ENCODE assay signal across 7 cellular contexts in the genomic region with DNA sequence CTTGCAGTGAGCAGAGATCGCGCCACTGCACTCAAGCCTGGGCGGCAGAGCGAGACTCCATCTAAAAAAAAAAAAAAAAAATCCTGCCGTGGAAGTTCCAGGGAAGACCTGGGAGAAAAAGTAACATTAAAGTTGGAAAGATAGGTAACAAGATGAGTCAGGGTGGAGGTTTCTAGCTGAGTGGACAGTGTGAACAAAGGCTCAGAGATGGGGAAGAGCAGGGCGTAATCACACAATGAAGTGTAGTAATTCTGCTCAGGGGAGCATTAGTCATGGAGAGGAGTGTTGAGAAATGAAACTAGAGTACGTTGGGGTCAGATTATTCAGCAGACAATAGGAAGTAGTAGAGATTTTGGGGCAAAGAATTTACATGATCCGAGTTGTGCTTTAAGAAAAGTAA.
DNase-seq lines count a peak whose midpoint lies in the region; ATAC-seq and TF ChIP-seq lines count a peak whose summit lies in the region.

No MANE protein-coding gene starts in this region.

- no peak overlapping the region for H3K9ac ChIP-seq in OCI-LY1 (ENCODE audit: low read length)

- no peaks in the 10 kb centered on the region for H3K27me3 ChIP-seq in OCI-LY1 (ENCODE audit: insufficient read depth, low read length)

- no peak overlapping the region for H2AFZ ChIP-seq in OCI-LY1 (ENCODE audit: low read length)

- H3K4me1 ChIP-seq in OCI-LY1 (ENCODE audit: insufficient read depth, low read length, severe bottlenecking), result no peaks in the 10 kb centered on the region

- peak; percentile 90 for ATAC-seq in GM18870 (IDR thresholded peaks at IDR 0.05; ENCODE audit: unreplicated experiment)
- ATAC-seq in HG02840 (IDR thresholded peaks at IDR 0.05; ENCODE audit: low FRiP score, unreplicated experiment), result peak; percentile 89

- H3K27ac ChIP-seq in OCI-LY1 (ENCODE audit: low read depth, low read length, poor library complexity, severe bottlenecking), result no peak overlapping the region

- TF ChIP-seq CTCF in OCI-LY1 (IDR thresholded peaks at IDR 0.05; ENCODE audit: low read length), result no peak

- no peaks in the 10 kb centered on the region for H3K9me2 ChIP-seq in OCI-LY1 (ENCODE audit: low read depth, low read length)

- no peaks in the 10 kb centered on the region for H4K20me1 ChIP-seq in OCI-LY1 (ENCODE audit: insufficient read depth, low read length)

- H3F3A ChIP-seq in OCI-LY1 (ENCODE audit: insufficient read depth, low read length), result no peaks in the 10 kb centered on the region

- no peaks in the 10 kb centered on the region for H3K9me3 ChIP-seq in OCI-LY1 (ENCODE audit: low read length)

- H3K79me2 ChIP-seq in OCI-LY1 (ENCODE audit: insufficient read depth, low read length), result no peaks in the 10 kb centered on the region

- no peak overlapping the region for H3K4me3 ChIP-seq in OCI-LY1 (ENCODE audit: low read depth, low read length, poor library complexity, severe bottlenecking)

- peak overlapping the region; percentile 11; the same call in 1 of the 2 replicates for H3K4me2 ChIP-seq in OCI-LY1 (ENCODE audit: low read length)

- peak; percentile 78 for DNase-seq in glomerular visceral epithelial cell (ENCODE audit: extremely low spot score)
- DNase-seq in dedifferentiated amniotic fluid mesenchymal stem cell (ENCODE audit: extremely low spot score), result no peak
- no peak for DNase-seq in NCI-H2196 (lab: John Stamatoyannopoulos, UW; ENCODE audit: unreplicated experiment)
- no peak for DNase-seq in effector CD4-positive, alpha-beta T cell

- no peaks in the 10 kb centered on the region for H3K36me3 ChIP-seq in OCI-LY1 (ENCODE audit: insufficient read depth, low read length)
